In genomic region chr1:38059632-38060286, GRCh38 we compare ENCODE assay signal across 18 cellular contexts. TPM values are rescaled to one million over a fixed set of nuclear protein-coding genes. Genes with fewer than 3 reads are reported as not detected.
A peak's percentile ranks its signal among the peaks of the same experiment; 100 is the strongest.
DNase-seq lines count a peak whose midpoint lies in the region; ATAC-seq, FAIRE-seq and TF ChIP-seq lines count a peak whose summit lies in the region.
"Had no signal": no experiment of that assay in that cellular context is flagged by ENCODE, and none has a peak within 500 bp of the region (broad histone marks: within the 10 kb centered on the region; RNA-seq: fewer than 3 reads in every experiment).

No MANE protein-coding gene starts in this region.

- H3K4me1 Mint-ChIP-seq in T-helper 17 cell = no peaks in the 10 kb centered on the region

- no TSS peak for BruUV-seq in HepG2 (replicated peaks; lab: Mats Ljungman, UMichigan)

- no peak for ATAC-seq in HepG2
- no peak for ATAC-seq in right lobe of liver
- ATAC-seq in HG03439 (IDR thresholded peaks at IDR 0.05; ENCODE audit: unreplicated experiment) = no peak
- ATAC-seq in T-helper 17 cell = no peak
- ATAC-seq: Panc1, SK-N-SH treated with all-trans-retinoic acid at 6 μM for 48 hours had no signal

- no peak for FAIRE-seq in HepG2 (lab: Jason Lieb, UNC)
- FAIRE-seq: GM19239 had no signal

- no peak overlapping the region for H3K27ac Mint-ChIP-seq in T-helper 17 cell

- no peak for DNase-seq in HepG2 (ENCODE audit: low spot score)
- no peak for DNase-seq in right lobe of liver
- DNase-seq in SK-N-MC (ENCODE audit: low read depth, low spot score) = no peak
- no peak for DNase-seq in mesendoderm
- DNase-seq in OCI-M1 (lab: John Stamatoyannopoulos, UW) = no peak
- no peak for DNase-seq in T-helper 17 cell
- DNase-seq: COR-L47, EL, H9, Kasumi-1, MM.1S, NCI-H1105 treated with DMSO at 0.1 percent for 48 hours, NCI-H1930, SHP77 had no signal

- POLR2A ChIA-PET in HepG2 (lab: Yijun Ruan, JAX) = no interaction called here

- H3K4me1 ChIP-seq in HepG2 (ENCODE audit: insufficient read depth, low read length) (no peaks in the 10 kb centered on the region), right lobe of liver (no peaks in the 10 kb centered on the region), mesendoderm (ENCODE audit: control insufficient read depth, low read depth, low read length) (peaks cover 2% of the 10 kb centered on the region)

- no peak overlapping the region for H3K18ac ChIP-seq in mesendoderm (ENCODE audit: low read length)

- peaks cover 33% of the 10 kb centered on the region for H3K27me3 Mint-ChIP-seq in T-helper 17 cell

- no peak overlapping the region for H3K4me3 ChIP-seq in HepG2 (replicated peaks in 1 of 3; ENCODE audit: insufficient read depth in 1 of 3, low read depth in 2 of 3, low read length in 3 of 3)
- H3K4me3 ChIP-seq in right lobe of liver = no peak overlapping the region
- peak overlapping the region; percentile 44 for H3K4me3 ChIP-seq in SK-N-MC
- H3K4me3 ChIP-seq in mesendoderm (ENCODE audit: low read length) = no peak overlapping the region

- peak overlapping the region; percentile 36 for H3K56ac ChIP-seq in mesendoderm (ENCODE audit: low read length)

- H2AK5ac ChIP-seq in mesendoderm (ENCODE audit: low read length) = no peak overlapping the region

- H3K27ac ChIP-seq in HepG2 (ENCODE audit: extremely low read length, insufficient read depth, low read length) = no peak overlapping the region
- no peak overlapping the region for H3K27ac ChIP-seq in right lobe of liver
- peak overlapping the region; percentile 100 for H3K27ac ChIP-seq in SK-N-MC
- H3K27ac ChIP-seq in mesendoderm (ENCODE audit: low read depth, low read length) = no peak overlapping the region

- H3K9me3 ChIP-seq in HepG2 (ENCODE audit: low read length) (no peaks in the 10 kb centered on the region), right lobe of liver (no peaks in the 10 kb centered on the region), SK-N-MC (ENCODE audit: low read depth, low read length) (no peaks in the 10 kb centered on the region), T-helper 17 cell (ENCODE audit: control insufficient read depth, low read length, poor library complexity, severe bottlenecking) (no peaks in the 10 kb centered on the region)

- H4K5ac ChIP-seq in mesendoderm (ENCODE audit: low read length) = no peak overlapping the region

- H3K79me2 ChIP-seq in HepG2 (ENCODE audit: insufficient read depth, low read length) = no peaks in the 10 kb centered on the region
- no peaks in the 10 kb centered on the region for H3K79me2 ChIP-seq in mesendoderm (ENCODE audit: control insufficient read depth, insufficient read depth, low read length)

- in situ Hi-C loops in HepG2 (cut with HindIII; ENCODE audit: extremely low pct_ligation_motif_present, low pct_unique_long_range_greater_than_20kb) = no loop called here

- TF ChIP-seq POLR2A in HepG2 (IDR thresholded peaks at IDR 0.05; ENCODE audit: insufficient read depth in 1 of 2, low read depth in 2 of 2, low read length in 2 of 2) (no peak), right lobe of liver (IDR thresholded peaks at IDR 0.05) (no peak)

- no peak overlapping the region for H2BK15ac ChIP-seq in mesendoderm (replicated peaks; ENCODE audit: low read depth)

- no peak overlapping the region for H4K8ac ChIP-seq in mesendoderm (ENCODE audit: low read depth, low read length)

- no peak for TF ChIP-seq EP300 in HepG2 (IDR thresholded peaks at IDR 0.05; ENCODE audit: low read depth in 2 of 2, low read length in 2 of 2)
- no peak for TF ChIP-seq EP300 in HepG2 (CRISPR knock-in tag; IDR thresholded peaks at IDR 0.05; ENCODE audit: borderline replicate concordance)

- no peak overlapping the region for H3K4ac ChIP-seq in mesendoderm (ENCODE audit: low read depth, low read length)

- H3K4me3 Mint-ChIP-seq in T-helper 17 cell = no peak overlapping the region
- H3K4me3 Mint-ChIP-seq: H9 had no signal

- no peaks in the 10 kb centered on the region for H3K79me1 ChIP-seq in mesendoderm (ENCODE audit: low read length)

- H3K9ac ChIP-seq in HepG2 (ENCODE audit: insufficient read depth, low read depth, low read length) (no peak overlapping the region), SK-N-MC (ENCODE audit: insufficient read length) (peak overlapping the region; percentile 13), mesendoderm (ENCODE audit: low read length) (no peak overlapping the region)

- no peak overlapping the region for H2BK5ac ChIP-seq in mesendoderm (ENCODE audit: low read length)

- H2AFZ ChIP-seq in HepG2 (ENCODE audit: low read length) = no peak overlapping the region

- H3K23ac ChIP-seq in mesendoderm (ENCODE audit: low read length) = no peak overlapping the region

- H3K36me3 ChIP-seq in HepG2 (replicated peaks in 1 of 2; ENCODE audit: control insufficient read depth in 1 of 2, insufficient read depth in 2 of 2, low read length in 2 of 2) = no peaks in the 10 kb centered on the region
- no peaks in the 10 kb centered on the region for H3K36me3 ChIP-seq in right lobe of liver
- H3K36me3 ChIP-seq in SK-N-MC (ENCODE audit: insufficient read depth, low read length) = no peaks in the 10 kb centered on the region
- no peaks in the 10 kb centered on the region for H3K36me3 ChIP-seq in mesendoderm (ENCODE audit: control insufficient read depth, insufficient read depth, low read length)

- no peak for TF ChIP-seq RAD21 in HepG2 (CRISPR knock-in tag; IDR thresholded peaks at IDR 0.05)

- CTCF ChIA-PET in HepG2 (lab: Yijun Ruan, JAX; ENCODE audit: low intra/inter-chr PET ratio, low total read pairs) = no interaction called here

- intact Hi-C loops in HepG2 (cut with micrococcal nuclease; ENCODE audit: unreplicated experiment) (no loop called here), right lobe of liver (cut with DNase I) (no loop called here)

- H3K4me2 ChIP-seq in HepG2 (ENCODE audit: low read depth, low read length) (no peak overlapping the region), mesendoderm (ENCODE audit: low read length) (no peak overlapping the region)

- peaks cover 2% of the 10 kb centered on the region for H3K36me3 Mint-ChIP-seq in T-helper 17 cell (ENCODE audit: low read depth)

- 0% methylated on average over 2 of the region's 7 CpGs for WGBS in HepG2 (ENCODE audit: low lambda C conversion rate)
- WGBS in right lobe of liver (ENCODE audit: insufficient coverage, low coverage, low lambda C conversion rate, missing lambda C conversion rate) = 73% methylated on average over 4 of the region's 7 CpGs
- WGBS in mesendoderm (ENCODE audit: extremely low coverage, insufficient coverage, low lambda C conversion rate) = no CpG with 5 or more reads among the region's 7 CpGs

- H3K27me3 ChIP-seq in HepG2 (ENCODE audit: control insufficient read depth in 1 of 2, insufficient read depth in 2 of 2, low read length in 2 of 2) (no peaks in the 10 kb centered on the region; a peak in 1 of 5 replicates), right lobe of liver (no peaks in the 10 kb centered on the region), mesendoderm (ENCODE audit: insufficient read depth, low read length, poor library complexity) (no peaks in the 10 kb centered on the region)

- no peak overlapping the region for H2BK120ac ChIP-seq in mesendoderm (ENCODE audit: low read depth, low read length)

- TF ChIP-seq CTCF in HepG2 (CRISPR knock-in tag; IDR thresholded peaks at IDR 0.05) (no peak), right lobe of liver (IDR thresholded peaks at IDR 0.05) (no peak)

- no peaks in the 10 kb centered on the region for H4K20me1 ChIP-seq in HepG2 (ENCODE audit: insufficient read depth, low read length)

RNA-seq across cellular contexts. Expression of gene POU3F1, which starts 13.2 kb away (rescaled TPM):
- total RNA-seq in HepG2 (2016; rRNA removed; fragmentation: Illumina TruSeq; extraction: Trizol) (not detected in 2 replicates), right lobe of liver (under 1 TPM in 1 of 6 experiments, not detected in 5; 0.09 TPM), T-helper 17 cell (under 1 TPM in 1 of 2 donors, not detected in 1; 0.17 TPM)
- total RNA-seq in HepG2 (2016; cell fraction: cytosol; rRNA removed; fragmentation: Illumina TruSeq; extraction: Trizol; ENCODE audit: low read depth) = not detected in 2 replicates
- not detected in 2 replicates for total RNA-seq in HepG2 (2016; cell fraction: insoluble cytoplasmic fraction; rRNA removed; fragmentation: Illumina TruSeq; extraction: Trizol)
- not detected in 2 replicates for total RNA-seq in HepG2 (2016; cell fraction: membrane; rRNA removed; fragmentation: Illumina TruSeq; extraction: Trizol)
- not detected in 2 replicates for total RNA-seq in HepG2 (2016; cell fraction: nucleus; rRNA removed; fragmentation: Illumina TruSeq; extraction: Trizol)
- not detected in 2 replicates for polyA plus RNA-seq in HepG2 (2011; rRNA removed)
- polyA plus RNA-seq in HepG2 (2011; cell fraction: cytosol; rRNA removed) = not detected in 2 replicates
- not detected in 2 replicates for polyA plus RNA-seq in HepG2 (2011; cell fraction: nucleus; rRNA removed)
- polyA plus RNA-seq in HepG2 (2012) = not detected in 2 replicates
- polyA plus RNA-seq in HepG2 (2016; cell fraction: cytosol; fragmentation: Illumina TruSeq; extraction: Trizol; ENCODE audit: low read depth) = not detected in 2 replicates
- not detected in 2 replicates for polyA plus RNA-seq in HepG2 (2016; cell fraction: insoluble cytoplasmic fraction; fragmentation: Illumina TruSeq; extraction: Trizol; ENCODE audit: low read depth)
- not detected in 2 replicates for polyA plus RNA-seq in HepG2 (2016; cell fraction: membrane; fragmentation: Illumina TruSeq; extraction: Trizol; ENCODE audit: low read depth)
- not detected in 2 replicates for polyA plus RNA-seq in HepG2 (2016; cell fraction: nucleus; fragmentation: Illumina TruSeq; extraction: Trizol; ENCODE audit: insufficient read depth, low read depth)
- polyA minus RNA-seq in HepG2 (2011; rRNA and poly(A)+ RNA removed; ENCODE audit: low replicate concordance) = 0.07 TPM in 1 of 2 replicates, not detected in the other
- not detected in 2 replicates for polyA minus RNA-seq in HepG2 (2011; cell fraction: cytosol; rRNA and poly(A)+ RNA removed)
- polyA minus RNA-seq in HepG2 (2011; cell fraction: nucleus; rRNA and poly(A)+ RNA removed) = not detected in 2 replicates
- polyA plus RNA-seq in mesendoderm (2013, experiment 1 of 2) = 1.2 TPM
- polyA plus RNA-seq in mesendoderm (2013, experiment 2 of 2) = 1.3 TPM

RNA-seq across cellular contexts. Expression of gene UTP11, which starts 47.2 kb away (rescaled TPM):
- total RNA-seq in HepG2 (2016; rRNA removed; fragmentation: Illumina TruSeq; extraction: Trizol) (44.8 and 71.4 TPM in 2 replicates), right lobe of liver (10 to 100 TPM in 5 of 6 experiments, 1 to 10 TPM in 1; 6.8 to 33.1 (median 12.8) TPM), T-helper 17 cell (10 to 100 TPM in 1 of 2 donors, 1 to 10 TPM in 1; 8.7 to 12.3 TPM)
- 8.4 and 10.8 TPM in 2 replicates for total RNA-seq in HepG2 (2016; cell fraction: cytosol; rRNA removed; fragmentation: Illumina TruSeq; extraction: Trizol; ENCODE audit: low read depth)
- total RNA-seq in HepG2 (2016; cell fraction: insoluble cytoplasmic fraction; rRNA removed; fragmentation: Illumina TruSeq; extraction: Trizol) = 43.6 and 60.8 TPM in 2 replicates
- total RNA-seq in HepG2 (2016; cell fraction: membrane; rRNA removed; fragmentation: Illumina TruSeq; extraction: Trizol) = 16.8 and 19.4 TPM in 2 replicates
- total RNA-seq in HepG2 (2016; cell fraction: nucleus; rRNA removed; fragmentation: Illumina TruSeq; extraction: Trizol) = 20.6 and 23.0 TPM in 2 replicates
- polyA plus RNA-seq in HepG2 (2011; rRNA removed) = 11.8 and 13.5 TPM in 2 replicates
- polyA plus RNA-seq in HepG2 (2011; cell fraction: cytosol; rRNA removed) = 7.8 and 10.7 TPM in 2 replicates
- polyA plus RNA-seq in HepG2 (2011; cell fraction: nucleus; rRNA removed) = 4.5 and 5.5 TPM in 2 replicates
- 16.1 and 22.2 TPM in 2 replicates for polyA plus RNA-seq in HepG2 (2012)
- polyA plus RNA-seq in HepG2 (2016; cell fraction: cytosol; fragmentation: Illumina TruSeq; extraction: Trizol; ENCODE audit: low read depth) = 8.5 and 9.1 TPM in 2 replicates
- polyA plus RNA-seq in HepG2 (2016; cell fraction: insoluble cytoplasmic fraction; fragmentation: Illumina TruSeq; extraction: Trizol; ENCODE audit: low read depth) = 71.4 and 74.3 TPM in 2 replicates
- 11.7 and 13.3 TPM in 2 replicates for polyA plus RNA-seq in HepG2 (2016; cell fraction: membrane; fragmentation: Illumina TruSeq; extraction: Trizol; ENCODE audit: low read depth)
- polyA plus RNA-seq in HepG2 (2016; cell fraction: nucleus; fragmentation: Illumina TruSeq; extraction: Trizol; ENCODE audit: insufficient read depth, low read depth) = 35.4 and 38.1 TPM in 2 replicates
- polyA minus RNA-seq in HepG2 (2011; rRNA and poly(A)+ RNA removed; ENCODE audit: low replicate concordance) = 5.8 and 16.2 TPM in 2 replicates
- 6.4 and 11.6 TPM in 2 replicates for polyA minus RNA-seq in HepG2 (2011; cell fraction: cytosol; rRNA and poly(A)+ RNA removed)
- polyA minus RNA-seq in HepG2 (2011; cell fraction: nucleus; rRNA and poly(A)+ RNA removed) = 18.2 and 19.0 TPM in 2 replicates
- polyA plus RNA-seq in mesendoderm (2013, experiment 1 of 2) = 93.2 TPM
- polyA plus RNA-seq in mesendoderm (2013, experiment 2 of 2) = 90.6 TPM

RNA-seq across cellular contexts. Expression of gene FHL3, which starts 54.4 kb away (rescaled TPM):
- total RNA-seq in HepG2 (2016; rRNA removed; fragmentation: Illumina TruSeq; extraction: Trizol) (2.8 TPM in 2 replicates), right lobe of liver (1 to 10 TPM; 1.3 to 7.1 (median 4.4) TPM), T-helper 17 cell (1 to 10 TPM; 3.6 to 4.9 TPM)
- 2.3 and 2.5 TPM in 2 replicates for total RNA-seq in HepG2 (2016; cell fraction: cytosol; rRNA removed; fragmentation: Illumina TruSeq; extraction: Trizol; ENCODE audit: low read depth)
- total RNA-seq in HepG2 (2016; cell fraction: insoluble cytoplasmic fraction; rRNA removed; fragmentation: Illumina TruSeq; extraction: Trizol) = 1.7 and 3.4 TPM in 2 replicates
- 3.3 and 3.5 TPM in 2 replicates for total RNA-seq in HepG2 (2016; cell fraction: membrane; rRNA removed; fragmentation: Illumina TruSeq; extraction: Trizol)
- total RNA-seq in HepG2 (2016; cell fraction: nucleus; rRNA removed; fragmentation: Illumina TruSeq; extraction: Trizol) = 3.1 and 4.0 TPM in 2 replicates
- polyA plus RNA-seq in HepG2 (2011; rRNA removed) = 6.6 and 8.6 TPM in 2 replicates
- polyA plus RNA-seq in HepG2 (2011; cell fraction: cytosol; rRNA removed) = 5.2 and 5.5 TPM in 2 replicates
- polyA plus RNA-seq in HepG2 (2011; cell fraction: nucleus; rRNA removed) = 31.9 and 32.9 TPM in 2 replicates
- 11.9 and 15.1 TPM in 2 replicates for polyA plus RNA-seq in HepG2 (2012)
- 5.5 and 6.1 TPM in 2 replicates for polyA plus RNA-seq in HepG2 (2016; cell fraction: cytosol; fragmentation: Illumina TruSeq; extraction: Trizol; ENCODE audit: low read depth)
- polyA plus RNA-seq in HepG2 (2016; cell fraction: insoluble cytoplasmic fraction; fragmentation: Illumina TruSeq; extraction: Trizol; ENCODE audit: low read depth) = 4.6 and 6.9 TPM in 2 replicates
- polyA plus RNA-seq in HepG2 (2016; cell fraction: membrane; fragmentation: Illumina TruSeq; extraction: Trizol; ENCODE audit: low read depth) = 7.6 and 10.1 TPM in 2 replicates
- polyA plus RNA-seq in HepG2 (2016; cell fraction: nucleus; fragmentation: Illumina TruSeq; extraction: Trizol; ENCODE audit: insufficient read depth, low read depth) = 7.2 and 9.0 TPM in 2 replicates
- 23.2 and 31.5 TPM in 2 replicates for polyA minus RNA-seq in HepG2 (2011; rRNA and poly(A)+ RNA removed; ENCODE audit: low replicate concordance)
- polyA minus RNA-seq in HepG2 (2011; cell fraction: cytosol; rRNA and poly(A)+ RNA removed) = 8.4 and 8.7 TPM in 2 replicates
- 15.3 and 23.5 TPM in 2 replicates for polyA minus RNA-seq in HepG2 (2011; cell fraction: nucleus; rRNA and poly(A)+ RNA removed)
- 100 TPM for polyA plus RNA-seq in mesendoderm (2013, experiment 1 of 2)
- polyA plus RNA-seq in mesendoderm (2013, experiment 2 of 2) = 101 TPM
